Comparison of ENCODE assay signal across 9 cellular contexts in genomic region chr2:234863043-234863934, GRCh38.
DNase-seq lines count a peak whose midpoint lies in the region; ATAC-seq and FAIRE-seq lines count a peak whose summit lies in the region.
"Had no signal": no experiment of that assay in that cellular context is flagged by ENCODE, and none has a peak within 500 bp of the region (broad histone marks: within the 10 kb centered on the region; RNA-seq: fewer than 3 reads in every experiment).

No MANE protein-coding gene starts in this region.

- FAIRE-seq in HTR-8/SVneo (lab: Jason Lieb, UNC), result peak; percentile 77
- FAIRE-seq in small intestine (lab: Jason Lieb, UNC), result no peak
- FAIRE-seq: GM12892 had no signal

- ATAC-seq in GM21576 (IDR thresholded peaks at IDR 0.05; ENCODE audit: unreplicated experiment), result no peak

- H3K4me3 ChIP-seq in small intestine (ENCODE audit: low read depth in 1 of 2, low read length in 2 of 2), result no peak overlapping the region

- H3K36me3 ChIP-seq in small intestine (ENCODE audit: control insufficient read depth in 2 of 2, insufficient read depth in 2 of 2, low read length in 2 of 2), result no peaks in the 10 kb centered on the region

- peaks cover 3% of the 10 kb centered on the region in 2 donors for H3K4me1 ChIP-seq in small intestine (ENCODE audit: control insufficient read depth in 2 of 2, insufficient read depth in 1 of 2, low read depth in 1 of 2, low read length in 1 of 2)

- 54 to 64% (median 62%) methylated on average over 17 of the region's 17 CpGs for WGBS in small intestine, 3 donors

- H3K27me3 ChIP-seq in small intestine (ENCODE audit: control insufficient read depth in 2 of 2, insufficient read depth in 2 of 2, low read length in 2 of 2), result no peaks in the 10 kb centered on the region

- H3K9me3 ChIP-seq in small intestine (ENCODE audit: control insufficient read depth, low read depth), result no peaks in the 10 kb centered on the region

- DNase-seq in HTR-8/SVneo (ENCODE audit: insufficient read length, low spot score) (peak; percentile 82), astrocyte of the hippocampus (ENCODE audit: low read depth, low spot score) (peak; percentile 69), hepatic stellate cell (ENCODE audit: low spot score) (peak; percentile 68), small intestine (peak; percentile 82), NCI-H1048 (lab: John Stamatoyannopoulos, UW) (no peak), retina (no peak)
- DNase-seq in activated CD4-positive, alpha-beta T cell treated with anti-CD3 and anti-CD28 coated beads for 4 hours, result no peak

- H3K27ac ChIP-seq in small intestine (ENCODE audit: low read depth in 1 of 2, low read length in 1 of 2), result peak overlapping the region; percentile 16 to 21

Comparison
In these comparisons a context has a peak if more than half of its experiments do, and no peak if none do; other contexts are left out.
1. DNase-seq: peak in HTR-8/SVneo (single experiment), astrocyte of the hippocampus (single experiment), hepatic stellate cell (single experiment) and small intestine (single experiment); none in NCI-H1048 (single experiment), activated CD4-positive, alpha-beta T cell treated with anti-CD3 and anti-CD28 coated beads for 4 hours (0 of 2) and retina (single experiment).